5 cellular contexts compared by ENCODE assay signal in the genomic region with DNA sequence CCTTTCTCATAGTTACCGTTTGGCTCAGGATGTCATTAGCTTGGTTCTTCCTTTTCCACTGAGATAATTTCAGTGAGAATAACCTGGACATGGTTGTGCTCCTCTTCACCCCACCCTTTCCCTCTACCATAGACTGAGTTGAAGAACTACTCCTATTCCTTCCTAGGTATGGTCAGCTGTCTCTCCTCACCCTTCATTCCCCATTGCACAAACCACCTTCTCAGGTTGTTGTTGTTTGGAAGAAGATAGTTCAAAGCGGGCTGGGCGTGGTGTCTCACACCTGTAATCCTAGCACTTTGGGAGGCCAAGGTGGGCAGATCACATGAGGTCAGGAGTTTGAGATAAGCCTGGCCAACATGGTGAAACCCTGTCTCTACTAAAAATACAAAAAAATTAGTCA.
DNase-seq lines count a peak whose midpoint lies in the region; ATAC-seq, FAIRE-seq and TF ChIP-seq lines count a peak whose summit lies in the region.
"Not testable (repeated sequence)": the region's sequence is repeated elsewhere in the genome, so short reads cannot be mapped to it uniquely, and the experiment has no call there.

No MANE protein-coding gene starts in this region.

- not testable (repeated sequence) for TF ChIP-seq CTCF in WTC11 (IDR thresholded peaks at IDR 0.05); K562 (IDR thresholded peaks at IDR 0.05 in 2 of 3, conservative IDR thresholded peaks at IDR 0.05 in 1 of 3; ENCODE audit: insufficient read depth in 2 of 3, low read depth in 1 of 3, low read length in 3 of 3); glutamatergic neuron (IDR thresholded peaks at IDR 0.05; ENCODE audit: partially characterized antibody, unreplicated experiment); progenitor cell of endocrine pancreas (IDR thresholded peaks at IDR 0.05; ENCODE audit: unreplicated experiment)

- BruUV-seq in K562 (replicated peaks; lab: Mats Ljungman, UMichigan): not testable (repeated sequence)

- not testable (repeated sequence) for H3K4me3 Mint-ChIP-seq in WTC11; glutamatergic neuron (ENCODE audit: unreplicated experiment); progenitor cell of endocrine pancreas (ENCODE audit: low read depth)

- POLR2A ChIA-PET in WTC11 (lab: Charles Lee); K562 (lab: Yijun Ruan, JAX): not testable (repeated sequence)

- peak overlapping the region in 1 of 2 experiments; percentile 21 for H3K18ac ChIP-seq in mesenchymal stem cell (ENCODE audit: low read depth in 1 of 2, low read length in 2 of 2)

- not testable (repeated sequence) for H4K91ac ChIP-seq in mesenchymal stem cell (ENCODE audit: low read length)

- peak overlapping the region; percentile 67 for H2AK5ac ChIP-seq in mesenchymal stem cell (ENCODE audit: low read length, severe bottlenecking)

- H3K9ac ChIP-seq in K562 (ENCODE audit: insufficient read depth in 1 of 2, low read depth in 2 of 2, low read length in 2 of 2); mesenchymal stem cell (ENCODE audit: low read length): not testable (repeated sequence)

- not testable (repeated sequence) for H2BK5ac ChIP-seq in mesenchymal stem cell (ENCODE audit: low read depth, low read length, poor library complexity, severe bottlenecking)

- not testable (repeated sequence) for TF ChIP-seq EP300 in K562 (IDR thresholded peaks at IDR 0.05; ENCODE audit: low read length)

- H4K8ac ChIP-seq in mesenchymal stem cell (ENCODE audit: low read length): not testable (repeated sequence)

- in situ Hi-C loops in K562 (cut with MboI): not testable (repeated sequence)

- H3K9me3 ChIP-seq in K562 (replicated peaks; ENCODE audit: control insufficient read depth, insufficient read depth, low read depth, low read length); mesenchymal stem cell (ENCODE audit: control insufficient read depth, low read length): not testable (repeated sequence)

- H3K36me3 ChIP-seq in K562 (ENCODE audit: control insufficient read depth, insufficient read depth, low read length); mesenchymal stem cell (ENCODE audit: control insufficient read depth in 1 of 2, insufficient read depth in 2 of 2, low read depth in 1 of 2, low read length in 2 of 2): not testable (repeated sequence)

- H3K9me3 Mint-ChIP-seq in WTC11; glutamatergic neuron (ENCODE audit: unreplicated experiment); progenitor cell of endocrine pancreas (ENCODE audit: low read depth): not testable (repeated sequence)

- H3K4ac ChIP-seq in mesenchymal stem cell (ENCODE audit: low read depth in 1 of 2, low read length in 2 of 2): not testable (repeated sequence)

- TF ChIP-seq POLR2A in K562 (conservative IDR thresholded peaks at IDR 0.05): not testable (repeated sequence)

- H3K4me3 ChIP-seq in K562; mesenchymal stem cell (ENCODE audit: insufficient read depth in 1 of 2, low read depth in 1 of 2, low read length in 2 of 2): not testable (repeated sequence)

- H2BK15ac ChIP-seq in mesenchymal stem cell (ENCODE audit: low read depth, poor library complexity, severe bottlenecking): not testable (repeated sequence)

- intact Hi-C loops in K562 (cut with micrococcal nuclease): loop anchor here (10.0 kb wide), 1 partner anchor 490 kb away; no protein-coding TSS in a partner anchor

- not testable (repeated sequence) for H3K79me2 ChIP-seq in K562 (ENCODE audit: control insufficient read depth, insufficient read depth, low read length)

- not testable (repeated sequence) for H3K4me2 ChIP-seq in K562 (ENCODE audit: insufficient read depth, low read length); mesenchymal stem cell (ENCODE audit: low read length, poor library complexity, severe bottlenecking)

- H3K79me1 ChIP-seq in mesenchymal stem cell (replicated peaks; ENCODE audit: low read length, poor library complexity, severe bottlenecking): not testable (repeated sequence)

- H3K23ac ChIP-seq in mesenchymal stem cell (ENCODE audit: low read length in 2 of 2): not testable (repeated sequence)

- H2AFZ ChIP-seq in K562 (ENCODE audit: low read depth, low read length): peak overlapping the region; percentile 40
- not testable (repeated sequence) for H2AFZ ChIP-seq in mesenchymal stem cell (ENCODE audit: low read depth, low read length)

- 74% methylated on average over 3 of the region's 3 CpGs for WGBS in K562 (ENCODE audit: insufficient coverage, low coverage, missing lambda C conversion rate)
- WGBS in mesenchymal stem cell: 100% methylated on average over 3 of the region's 3 CpGs

- not testable (repeated sequence) for H3K9me1 ChIP-seq in K562 (ENCODE audit: control insufficient read depth, insufficient read depth, low read length)

- H3K4me1 ChIP-seq in K562 (replicated peaks in 1 of 2; ENCODE audit: control insufficient read depth in 2 of 2, insufficient read depth in 2 of 2, low read length in 2 of 2): peaks cover 9 to 17% of the 10 kb centered on the region in 2 experiments; a peak in 4 of 5 replicates
- not testable (repeated sequence) for H3K4me1 ChIP-seq in mesenchymal stem cell (ENCODE audit: control insufficient read depth, insufficient read depth, low read depth, low read length)

- DNase-seq in WTC11 (ENCODE audit: low spot score); K562 (ENCODE audit: extremely low read depth in 1 of 4, low spot score in 3 of 4); glutamatergic neuron; mesenchymal stem cell; progenitor cell of endocrine pancreas (ENCODE audit: low spot score, unreplicated experiment): not testable (repeated sequence)

- not testable (repeated sequence) for H3K27ac ChIP-seq in K562 (ENCODE audit: extremely low read depth, low read depth, low read length); mesenchymal stem cell (ENCODE audit: low read length, poor library complexity, severe bottlenecking)

- H4K20me1 ChIP-seq in K562 (replicated peaks; ENCODE audit: control insufficient read depth, insufficient read depth, low read length): not testable (repeated sequence)

- H2BK12ac ChIP-seq in mesenchymal stem cell (ENCODE audit: low read length in 2 of 2): not testable (repeated sequence)

- CTCF ChIA-PET in WTC11 (lab: Charles Lee); K562 (lab: Yijun Ruan, JAX; ENCODE audit: low intra/inter-chr PET ratio): not testable (repeated sequence)

- not testable (repeated sequence) for FAIRE-seq in K562 (lab: Jason Lieb, UNC)

- not testable (repeated sequence) for H3K27me3 Mint-ChIP-seq in WTC11 (ENCODE audit: low read depth); glutamatergic neuron (ENCODE audit: unreplicated experiment); progenitor cell of endocrine pancreas

- H3K36me3 Mint-ChIP-seq in WTC11; glutamatergic neuron (ENCODE audit: unreplicated experiment); progenitor cell of endocrine pancreas (ENCODE audit: insufficient read depth): not testable (repeated sequence)

- H3K4me1 Mint-ChIP-seq in WTC11: peaks cover 19% of the 10 kb centered on the region
- peaks cover 24% of the 10 kb centered on the region for H3K4me1 Mint-ChIP-seq in glutamatergic neuron (ENCODE audit: low read depth, unreplicated experiment)
- H3K4me1 Mint-ChIP-seq in progenitor cell of endocrine pancreas (ENCODE audit: low read depth): peaks cover 27% of the 10 kb centered on the region

- H2BK120ac ChIP-seq in mesenchymal stem cell (ENCODE audit: low read depth, low read length): not testable (repeated sequence)

- H3K14ac ChIP-seq in mesenchymal stem cell (ENCODE audit: low read length in 2 of 2): peak overlapping the region in 1 of 2 experiments; percentile 53

- H3K27ac Mint-ChIP-seq in WTC11: not testable (repeated sequence)
- peak overlapping the region; percentile 5 for H3K27ac Mint-ChIP-seq in glutamatergic neuron (ENCODE audit: unreplicated experiment)
- H3K27ac Mint-ChIP-seq in progenitor cell of endocrine pancreas: peak overlapping the region; percentile 41

- ATAC-seq in WTC11, K562: not testable (repeated sequence)

- H3K27me3 ChIP-seq in K562 (ENCODE audit: control insufficient read depth in 2 of 2, insufficient read depth in 2 of 2, low read length in 2 of 2); mesenchymal stem cell (ENCODE audit: control insufficient read depth in 1 of 2, insufficient read depth in 1 of 2, low read length in 2 of 2): not testable (repeated sequence)

- TF ChIP-seq RAD21 in K562 (CRISPR knock-in tag; conservative IDR thresholded peaks at IDR 0.05 in 1 of 2, IDR thresholded peaks at IDR 0.05 in 1 of 2): not testable (repeated sequence)

TF ChIP-seq in WTC11, 78 proteins besides CTCF, POLR2A, EP300 and RAD21:
- TF ChIP-seq ZNF317 (CRISPR knock-in tag; IDR thresholded peaks at IDR 0.05; ENCODE audit: borderline replicate concordance, low read depth): peak; percentile 53; the same call in 1 of the 2 replicates
